ENCODE assay signal across 8 cellular contexts in genomic region chr17:40480501-40481003, GRCh38. TPM values are rescaled to one million over a fixed set of nuclear protein-coding genes. Genes with fewer than 3 reads are reported as not detected.
A peak's percentile ranks its signal among the peaks of the same experiment; 100 is the strongest.
DNase-seq lines count a peak whose midpoint lies in the region; ATAC-seq and TF ChIP-seq lines count a peak whose summit lies in the region.

No MANE protein-coding gene starts in this region.

- H3K9me2 ChIP-seq in DOHH2 (replicated peaks; ENCODE audit: control insufficient read depth, low read length) (no peaks in the 10 kb centered on the region), SU-DHL-6 (replicated peaks; ENCODE audit: insufficient read depth, low read length) (no peaks in the 10 kb centered on the region)

- TF ChIP-seq CTCF in DOHH2 (IDR thresholded peaks at IDR 0.05; ENCODE audit: low read depth, low read length, poor library complexity, severe bottlenecking): no peak
- no peak for TF ChIP-seq CTCF in SU-DHL-6 (IDR thresholded peaks at IDR 0.05; ENCODE audit: insufficient read depth, low read length, poor library complexity, severe bottlenecking)
- no peak for TF ChIP-seq CTCF in neural crest cell (conservative IDR thresholded peaks at IDR 0.05)

- H3K27ac ChIP-seq in DOHH2 (ENCODE audit: low read depth, low read length) (no peak overlapping the region), SU-DHL-6 (ENCODE audit: low read depth, low read length) (no peak overlapping the region)

- H3K79me2 ChIP-seq in DOHH2 (ENCODE audit: control insufficient read depth, low read length) (no peaks in the 10 kb centered on the region), SU-DHL-6 (ENCODE audit: insufficient read depth, low read length) (no peaks in the 10 kb centered on the region)

- no peak for ATAC-seq in HG03342 (IDR thresholded peaks at IDR 0.05; ENCODE audit: unreplicated experiment)

- H3K4me1 ChIP-seq in DOHH2 (ENCODE audit: control insufficient read depth, low read length): peaks cover 14% of the 10 kb centered on the region

- H3K27me3 Mint-ChIP-seq in activated naive CD4-positive, alpha-beta T cell treated with anti-CD3 and anti-CD28 coated beads, Interleukin-2, amount 10 ng/mL, durations not matched to agents 7 days and 5 days: no peaks in the 10 kb centered on the region
- H3K27me3 Mint-ChIP-seq in neural crest cell (ENCODE audit: low read depth): peaks cover 4% of the 10 kb centered on the region

- peaks cover 8% of the 10 kb centered on the region for H3K27me3 ChIP-seq in DOHH2 (ENCODE audit: control insufficient read depth, low read length)
- H3K27me3 ChIP-seq in SU-DHL-6 (ENCODE audit: low read length): no peaks in the 10 kb centered on the region

- H2AFZ ChIP-seq in SU-DHL-6 (ENCODE audit: low read depth, low read length, severe bottlenecking): peak overlapping the region; percentile 49

- CTCF ChIA-PET in activated naive CD4-positive, alpha-beta T cell treated with anti-CD3 and anti-CD28 coated beads, Interleukin-2, amount 10 ng/mL, durations not matched to agents 7 days and 5 days (lab: Charles Lee): interaction anchor here (1.5 to 3.5 kb wide), 3 partner anchors 36 to 118 kb away, joined by 4 to 27 read pairs (median 9); no protein-coding TSS in a partner anchor

- H3K4me1 Mint-ChIP-seq in activated naive CD4-positive, alpha-beta T cell treated with anti-CD3 and anti-CD28 coated beads, Interleukin-2, amount 10 ng/mL, durations not matched to agents 7 days and 5 days: peaks cover 99% of the 10 kb centered on the region
- peaks cover 17% of the 10 kb centered on the region for H3K4me1 Mint-ChIP-seq in neural crest cell

- H3K36me3 ChIP-seq in DOHH2 (ENCODE audit: control insufficient read depth, low read length) (no peaks in the 10 kb centered on the region), SU-DHL-6 (ENCODE audit: low read length) (no peaks in the 10 kb centered on the region)

- no peak overlapping the region; the same call in 1 of the 2 replicates for H3K9ac ChIP-seq in SU-DHL-6 (ENCODE audit: low read length)

- DNase-seq in activated naive CD4-positive, alpha-beta T cell treated with anti-CD3 and anti-CD28 coated beads, Interleukin-2, amount 10 ng/mL, durations not matched to agents 7 days and 5 days: peak; percentile 92
- no peak for DNase-seq in neural crest cell (ENCODE audit: low read depth, low spot score)
- no peak for DNase-seq in HK-2 (ENCODE audit: unreplicated experiment)
- no peak for DNase-seq in NCI-H2029 treated with DMSO at 0.1 percent for 48 hours (lab: John Stamatoyannopoulos, UW)
- DNase-seq in NCI-H2196 (lab: John Stamatoyannopoulos, UW; ENCODE audit: unreplicated experiment): no peak

- H3K4me3 Mint-ChIP-seq in activated naive CD4-positive, alpha-beta T cell treated with anti-CD3 and anti-CD28 coated beads, Interleukin-2, amount 10 ng/mL, durations not matched to agents 7 days and 5 days: peak overlapping the region; percentile 44
- no peak overlapping the region for H3K4me3 Mint-ChIP-seq in neural crest cell

- peaks cover 13% of the 10 kb centered on the region for H3K36me3 Mint-ChIP-seq in activated naive CD4-positive, alpha-beta T cell treated with anti-CD3 and anti-CD28 coated beads, Interleukin-2, amount 10 ng/mL, durations not matched to agents 7 days and 5 days
- H3K36me3 Mint-ChIP-seq in neural crest cell (ENCODE audit: low read depth): no peaks in the 10 kb centered on the region

- H3K9me3 ChIP-seq in DOHH2 (ENCODE audit: control insufficient read depth, insufficient read depth, low read length): no peaks in the 10 kb centered on the region
- no peaks in the 10 kb centered on the region for H3K9me3 ChIP-seq in SU-DHL-6 (ENCODE audit: insufficient read depth, low read length)

- no peaks in the 10 kb centered on the region for H3F3A ChIP-seq in DOHH2 (ENCODE audit: control insufficient read depth, insufficient read depth)
- no peaks in the 10 kb centered on the region for H3F3A ChIP-seq in SU-DHL-6 (ENCODE audit: insufficient read depth)

- no peaks in the 10 kb centered on the region for H3K9me3 Mint-ChIP-seq in activated naive CD4-positive, alpha-beta T cell treated with anti-CD3 and anti-CD28 coated beads, Interleukin-2, amount 10 ng/mL, durations not matched to agents 7 days and 5 days
- no peaks in the 10 kb centered on the region for H3K9me3 Mint-ChIP-seq in neural crest cell

- H3K4me2 ChIP-seq in DOHH2 (ENCODE audit: low read length) (peak overlapping the region; percentile 47), SU-DHL-6 (ENCODE audit: low read depth, low read length, poor library complexity, severe bottlenecking) (peak overlapping the region; percentile 4)

- no peaks in the 10 kb centered on the region for H4K20me1 ChIP-seq in DOHH2 (ENCODE audit: control insufficient read depth, insufficient read depth, low read depth, low read length)
- H4K20me1 ChIP-seq in SU-DHL-6 (ENCODE audit: low read depth, low read length): no peaks in the 10 kb centered on the region

- H3K27ac Mint-ChIP-seq in activated naive CD4-positive, alpha-beta T cell treated with anti-CD3 and anti-CD28 coated beads, Interleukin-2, amount 10 ng/mL, durations not matched to agents 7 days and 5 days: peak overlapping the region; percentile 96
- H3K27ac Mint-ChIP-seq in neural crest cell (ENCODE audit: unreplicated experiment): peak overlapping the region; percentile 27

- H3K4me3 ChIP-seq in DOHH2 (ENCODE audit: low read length) (0 out of 2 replicates have a peak overlapping the region, but pooled peaks have one; percentile 19), SU-DHL-6 (ENCODE audit: insufficient read depth, low read length, poor library complexity, severe bottlenecking) (no peak overlapping the region)

RNA-seq across cellular contexts. Expression of gene TNS4, which starts 20.9 kb away (rescaled TPM):
- total RNA-seq in neural crest cell: not detected in 2 replicates

RNA-seq across cellular contexts. Expression of gene IGFBP4, which starts 37.3 kb away (rescaled TPM):
- total RNA-seq in neural crest cell: 56.1 and 56.7 TPM in 2 replicates
